ENCODE assay signal across 25 cellular contexts in the genomic region with DNA sequence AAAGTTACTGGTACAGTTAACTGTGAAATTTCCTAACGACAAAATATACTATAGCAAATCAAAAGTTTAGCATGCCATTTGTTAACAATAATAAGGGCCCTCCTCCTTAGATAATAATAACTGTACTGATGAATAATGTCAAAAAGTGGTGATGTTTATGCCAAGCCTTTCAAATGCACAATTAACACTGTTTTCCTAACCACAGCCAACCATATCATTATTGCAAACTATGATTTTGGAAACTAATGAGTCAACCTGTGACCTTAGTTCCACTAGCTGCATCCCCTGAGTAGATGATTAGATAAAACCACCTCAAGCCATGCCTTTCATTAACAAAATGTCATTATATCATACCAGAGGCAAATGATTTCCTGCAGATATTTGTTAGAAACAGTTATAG. TPM values are rescaled to one million over a fixed set of nuclear protein-coding genes. Genes with fewer than 3 reads are reported as not detected.
DNase-seq lines count a peak whose midpoint lies in the region; ATAC-seq and TF ChIP-seq lines count a peak whose summit lies in the region.
"Had no signal": no experiment of that assay in that cellular context is flagged by ENCODE, and none has a peak within 500 bp of the region (broad histone marks: within the 10 kb centered on the region; RNA-seq: fewer than 3 reads in every experiment).

No MANE protein-coding gene starts in this region.

- no peak overlapping the region for H3K4me3 ChIP-seq in fibroblast of lung (replicated peaks in 1 of 4; ENCODE audit: control extremely low read depth in 1 of 4, insufficient read depth in 1 of 4, low read depth in 3 of 4, low read length in 4 of 4)
- H3K4me3 ChIP-seq: A549; BLaER1 treated with 17β-estradiol and CSF1 and Interleukin-3, amounts not matched to agents 10 nM and 100 nM; GM23338; MG63; PC-9; SJCRH30 had no signal

- H4K20me1 ChIP-seq in fibroblast of lung (ENCODE audit: control insufficient read depth, extremely low read depth, insufficient read depth, low read length): no peaks in the 10 kb centered on the region

- H2AFZ ChIP-seq in fibroblast of lung (ENCODE audit: low read length): no peak overlapping the region
- H2AFZ ChIP-seq: GM23338, PC-9 had no signal

- DNase-seq in activated T-cell treated with anti-CD3 and anti-CD28 coated beads, Interleukin-2, amount 50 U/mL, for 72 hours: no peak
- DNase-seq in activated T-cell treated with anti-CD3 and anti-CD28 coated beads, Interleukin-2, amount 50 U/mL, for 48 hours: no peak
- DNase-seq in fibroblast of lung (ENCODE audit: low read depth in 2 of 2) (no peak), COR-L47 (lab: John Stamatoyannopoulos, UW) (no peak), NCI-H510A treated with DMSO at 0.1 percent for 48 hours (lab: John Stamatoyannopoulos, UW) (no peak)
- DNase-seq: AML-193; CD4-positive, alpha-beta T cell; H9; HFFc6; KBM-7; MG63; NCI-H1105 treated with DMSO at 0.1 percent for 48 hours; NCI-H146; NCI-H1930; NCI-H2107; NCI-H524 treated with DMSO at 0.1 percent for 48 hours; NCI-H774; PC-9; SJCRH30 had no signal

- no peak overlapping the region for H3K4me3 Mint-ChIP-seq in activated T-cell treated with anti-CD3 and anti-CD28 coated beads, Interleukin-2, amount 50 U/mL, for 72 hours
- H3K4me3 Mint-ChIP-seq in activated T-helper 17 cell treated with anti-CD3 and anti-CD28 coated beads, Interleukin-2, amount 50 U/mL, for 72 hours: no peak overlapping the region
- H3K4me3 Mint-ChIP-seq: CD4-positive, alpha-beta T cell; GM23338; H9; HFFc6 had no signal

- H3K27ac Mint-ChIP-seq in activated T-cell treated with anti-CD3 and anti-CD28 coated beads, Interleukin-2, amount 50 U/mL, for 72 hours: peak overlapping the region; percentile 50
- no peak overlapping the region for H3K27ac Mint-ChIP-seq in activated T-helper 17 cell treated with anti-CD3 and anti-CD28 coated beads, Interleukin-2, amount 50 U/mL, for 72 hours
- H3K27ac Mint-ChIP-seq: CD4-positive, alpha-beta T cell; GM23338; H9; HFFc6 had no signal

- no peaks in the 10 kb centered on the region for H3K79me2 ChIP-seq in fibroblast of lung (ENCODE audit: control insufficient read depth, insufficient read depth, low read length)

- no peaks in the 10 kb centered on the region for H3K4me1 ChIP-seq in fibroblast of lung (ENCODE audit: control insufficient read depth, extremely low read depth, insufficient read depth, low read length)
- H3K4me1 ChIP-seq: BLaER1 treated with 17β-estradiol and CSF1 and Interleukin-3, amounts not matched to agents 10 nM and 100 nM; SJCRH30 had no signal

- no peak for TF ChIP-seq CTCF in fibroblast of lung (conservative IDR thresholded peaks at IDR 0.05 in 1 of 2, IDR thresholded peaks at IDR 0.05 in 1 of 2; ENCODE audit: low read depth in 1 of 2, low read length in 2 of 2)

- H3K9me3 ChIP-seq in fibroblast of lung (ENCODE audit: control insufficient read depth, insufficient read depth, low read depth, low read length): no peaks in the 10 kb centered on the region
- H3K9me3 ChIP-seq: A549; BLaER1 treated with 17β-estradiol and CSF1 and Interleukin-3, amounts not matched to agents 10 nM and 100 nM; MG63; SJCRH30 had no signal

- peak overlapping the region; percentile 13 for H3K9ac ChIP-seq in fibroblast of lung (ENCODE audit: insufficient read depth, low read length)
- H3K9ac ChIP-seq: BLaER1 treated with 17β-estradiol and CSF1 and Interleukin-3, amounts not matched to agents 10 nM and 100 nM had no signal

- H3K36me3 ChIP-seq in fibroblast of lung (ENCODE audit: control insufficient read depth, insufficient read depth, low read length): peaks cover 9% of the 10 kb centered on the region

- no peaks in the 10 kb centered on the region for H3K27me3 Mint-ChIP-seq in activated T-cell treated with anti-CD3 and anti-CD28 coated beads, Interleukin-2, amount 50 U/mL, for 72 hours (ENCODE audit: low read depth)
- H3K27me3 Mint-ChIP-seq in activated T-helper 17 cell treated with anti-CD3 and anti-CD28 coated beads, Interleukin-2, amount 50 U/mL, for 72 hours: no peaks in the 10 kb centered on the region
- H3K27me3 Mint-ChIP-seq: CD4-positive, alpha-beta T cell had no signal

- H3K4me1 Mint-ChIP-seq in activated T-cell treated with anti-CD3 and anti-CD28 coated beads, Interleukin-2, amount 50 U/mL, for 72 hours (ENCODE audit: low read depth): peaks cover 34% of the 10 kb centered on the region
- H3K4me1 Mint-ChIP-seq in activated T-helper 17 cell treated with anti-CD3 and anti-CD28 coated beads, Interleukin-2, amount 50 U/mL, for 72 hours: peaks cover 11% of the 10 kb centered on the region
- H3K4me1 Mint-ChIP-seq: GM23338, H9 had no signal

- no peak overlapping the region for H3K4me2 ChIP-seq in fibroblast of lung (ENCODE audit: extremely low read depth, insufficient read depth, low read length)
- H3K4me2 ChIP-seq: A549; BLaER1 treated with 17β-estradiol and CSF1 and Interleukin-3, amounts not matched to agents 10 nM and 100 nM; GM23338; PC-9 had no signal

- ATAC-seq in activated T-cell treated with anti-CD3 and anti-CD28 coated beads, Interleukin-2, amount 50 U/mL, for 72 hours (replicated peaks in 1 of 2): peak; percentile 23 to 50
- ATAC-seq in activated T-helper 17 cell treated with anti-CD3 and anti-CD28 coated beads, Interleukin-2, amount 50 U/mL, for 72 hours (replicated peaks): peak; percentile 63
- no peak for ATAC-seq in HG02610 (IDR thresholded peaks at IDR 0.05; ENCODE audit: unreplicated experiment)
- ATAC-seq: A549, GM23338, Right ventricle myocardium inferior had no signal

- no peaks in the 10 kb centered on the region for H3K27me3 ChIP-seq in fibroblast of lung (ENCODE audit: control insufficient read depth, insufficient read depth, low read length)
- H3K27me3 ChIP-seq: BLaER1 treated with 17β-estradiol and CSF1 and Interleukin-3, amounts not matched to agents 10 nM and 100 nM; MG63; SJCRH30 had no signal

- no peaks in the 10 kb centered on the region for H3K9me3 Mint-ChIP-seq in activated T-cell treated with anti-CD3 and anti-CD28 coated beads, Interleukin-2, amount 50 U/mL, for 72 hours
- no peaks in the 10 kb centered on the region for H3K9me3 Mint-ChIP-seq in activated T-helper 17 cell treated with anti-CD3 and anti-CD28 coated beads, Interleukin-2, amount 50 U/mL, for 72 hours
- H3K9me3 Mint-ChIP-seq: CD4-positive, alpha-beta T cell; GM23338; H9; HFFc6 had no signal

- H3K27ac ChIP-seq in fibroblast of lung (ENCODE audit: insufficient read depth, low read length): no peak overlapping the region
- H3K27ac ChIP-seq: A549; BLaER1 treated with 17β-estradiol and CSF1 and Interleukin-3, amounts not matched to agents 10 nM and 100 nM; PC-9; SJCRH30 had no signal

- H3K36me3 Mint-ChIP-seq in activated T-cell treated with anti-CD3 and anti-CD28 coated beads, Interleukin-2, amount 50 U/mL, for 72 hours (ENCODE audit: insufficient read depth in 2 of 2): peaks cover 4 to 16% of the 10 kb centered on the region in 2 donors
- H3K36me3 Mint-ChIP-seq in activated T-helper 17 cell treated with anti-CD3 and anti-CD28 coated beads, Interleukin-2, amount 50 U/mL, for 72 hours (ENCODE audit: low read depth): peaks cover 91% of the 10 kb centered on the region

RNA-seq across cellular contexts. Expression of a gene that starts 25.1 kb away (rescaled TPM):
- 1 to 10 TPM; 1.0 to 1.2 TPM for total RNA-seq in activated T-cell treated with anti-CD3 and anti-CD28 coated beads, Interleukin-2, amount 50 U/mL, for 72 hours
- total RNA-seq in activated T-helper 17 cell treated with anti-CD3 and anti-CD28 coated beads, Interleukin-2, amount 50 U/mL, for 72 hours: 1 to 10 TPM; 1.1 to 3.2 TPM
- total RNA-seq in fibroblast of lung: 0.77 and 1.8 TPM in 2 replicates
- 1.4 and 2.1 TPM in 2 replicates for polyA plus RNA-seq in fibroblast of lung
- polyA plus RNA-seq in fibroblast of lung (2012): 0.55 and 0.65 TPM in 2 replicates
- 2.4 and 3.7 TPM in 2 replicates for polyA minus RNA-seq in fibroblast of lung (ENCODE audit: low replicate concordance)
